ENCODE assay signal across 11 cellular contexts in genomic region chr2:20796374-20796791, GRCh38. TPM values are rescaled to one million over a fixed set of nuclear protein-coding genes. Genes with fewer than 3 reads are reported as not detected.
DNase-seq lines count a peak whose midpoint lies in the region; ATAC-seq, FAIRE-seq and TF ChIP-seq lines count a peak whose summit lies in the region.
"Had no signal": no experiment of that assay in that cellular context is flagged by ENCODE, and none has a peak within 500 bp of the region (broad histone marks: within the 10 kb centered on the region; RNA-seq: fewer than 3 reads in every experiment).

No MANE protein-coding gene starts in this region.

- TF ChIP-seq CTCF in esophagus squamous epithelium (IDR thresholded peaks at IDR 0.05) (no peak), retinal pigment epithelial cell (conservative IDR thresholded peaks at IDR 0.05; ENCODE audit: low read depth, low read length) (no peak)

- H3K9me3 ChIP-seq in esophagus squamous epithelium: peaks cover 0 to 12% (median 6%) of the 10 kb centered on the region in 3 donors
- H3K9me3 ChIP-seq: neutrophil had no signal

- no peak for DNase-seq in GM19239 (ENCODE audit: insufficient read length, low spot score)
- peak; percentile 16 for DNase-seq in HPDE6-E6E7 (ENCODE audit: extremely low spot score)
- DNase-seq in esophagus squamous epithelium (lab: John Stamatoyannopoulos, UW): no peak
- DNase-seq in retinal pigment epithelial cell (ENCODE audit: low read depth): peak; percentile 10
- no peak for DNase-seq in NCI-H1436 (lab: John Stamatoyannopoulos, UW)
- DNase-seq in urothelium cell line (ENCODE audit: low spot score): no peak
- no peak for DNase-seq in NCI-H128 (lab: John Stamatoyannopoulos, UW; ENCODE audit: unreplicated experiment)
- DNase-seq in left ventricle myocardium superior: no peak
- DNase-seq: activated T-cell treated with anti-CD3 and anti-CD28 coated beads, Interleukin-2, amount 50 U/mL, for 4 hours had no signal

- no peak overlapping the region for H3K4me3 ChIP-seq in esophagus squamous epithelium
- H3K4me3 ChIP-seq in retinal pigment epithelial cell (ENCODE audit: low read length): no peak overlapping the region

- TF ChIP-seq POLR2A in esophagus squamous epithelium (IDR thresholded peaks at IDR 0.05): no peak

- no peaks in the 10 kb centered on the region for H3K36me3 ChIP-seq in esophagus squamous epithelium
- H3K36me3 ChIP-seq: neutrophil had no signal

- FAIRE-seq in GM19239 (lab: Jason Lieb, UNC): peak; percentile 52
- FAIRE-seq in urothelium cell line (lab: Jason Lieb, UNC): no peak
- FAIRE-seq: colon had no signal

- no peak for ATAC-seq in left ventricle myocardium superior
- ATAC-seq: activated T-cell treated with anti-CD3 and anti-CD28 coated beads, Interleukin-2, amount 50 U/mL, for 4 hours had no signal

- WGBS in esophagus squamous epithelium, 2 donors: 25 to 58% methylated on average over 1 of the region's 1 CpG

- peaks cover 0 to 40% (median 3%) of the 10 kb centered on the region in 3 donors for H3K4me1 ChIP-seq in esophagus squamous epithelium

- H3K27me3 ChIP-seq in esophagus squamous epithelium: no peaks in the 10 kb centered on the region
- H3K27me3 ChIP-seq: neutrophil had no signal

- intact Hi-C loops in esophagus squamous epithelium (cut with DNase I) (no loop called here), left ventricle myocardium superior (cut with micrococcal nuclease) (no loop called here)

- H3K27ac ChIP-seq in esophagus squamous epithelium: peak overlapping the region in 3 of 4 donors; percentile 53 to 71 (median 60)
- H3K27ac ChIP-seq: neutrophil had no signal

RNA-seq across cellular contexts. Expression of gene LDAH, which starts 26.5 kb away (rescaled TPM):
- total RNA-seq in esophagus squamous epithelium: 10 to 100 TPM in 1 of 4 donors, 1 to 10 TPM in 3; 5.8 to 12.4 (median 8.5) TPM
- total RNA-seq in left ventricle myocardium superior: 5.4 TPM

Comparison
In these comparisons a context has a peak if more than half of its experiments do, and no peak if none do; other contexts are left out.
1. DNase-seq: peak in HPDE6-E6E7 (single experiment) and retinal pigment epithelial cell (single experiment); none in GM19239 (single experiment), esophagus squamous epithelium (single experiment), NCI-H1436 (single experiment), urothelium cell line (single experiment), NCI-H128 (single experiment) and left ventricle myocardium superior (single experiment).